13 cellular contexts compared by ENCODE assay signal in the genomic region with DNA sequence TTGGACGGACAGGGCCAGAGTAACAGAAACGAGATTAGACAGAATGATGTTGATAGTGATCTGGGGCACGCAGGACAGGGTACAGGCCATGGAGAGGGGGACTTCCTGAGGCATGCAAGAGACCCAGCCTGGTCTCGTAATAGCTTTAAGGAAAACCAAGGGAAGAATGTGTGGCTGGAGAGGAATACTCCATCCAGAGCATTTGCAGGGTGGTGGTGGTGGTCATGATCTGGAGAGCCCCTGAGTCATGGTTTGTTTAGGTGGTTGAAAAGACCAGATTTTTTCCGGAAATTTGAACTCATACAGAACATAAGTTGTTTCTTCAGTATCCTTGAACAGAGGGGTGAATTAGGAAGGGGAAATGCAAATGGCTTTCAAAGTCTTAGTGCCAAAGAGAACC.
"Had no signal": no experiment of that assay in that cellular context is flagged by ENCODE, and none has a peak within 500 bp of the region (broad histone marks: within the 10 kb centered on the region; RNA-seq: fewer than 3 reads in every experiment).

No MANE protein-coding gene starts in this region.

- H3K27ac ChIP-seq: left lung, prostate gland had no signal

- H3K4me3 Mint-ChIP-seq: activated CD8-positive, alpha-beta T cell treated with anti-CD3 and anti-CD28 coated beads for 36 hours; activated naive CD8-positive, alpha-beta T cell; naive thymus-derived CD8-positive, alpha-beta T cell; stimulated activated naive CD8-positive, alpha-beta T cell treated with anti-CD3 and anti-CD28 coated beads, Interleukin-15, Interleukin-2, amounts not matched to agents 100 ng/mL and 50 ng/mL, for 24 hours had no signal

- H3K4me1 Mint-ChIP-seq: naive thymus-derived CD8-positive, alpha-beta T cell had no signal

- H3K4me1 ChIP-seq: left lung, prostate gland had no signal

- H3K9me3 ChIP-seq: left lung, prostate gland, testis had no signal

- H3K27ac Mint-ChIP-seq: activated CD8-positive, alpha-beta T cell treated with anti-CD3 and anti-CD28 coated beads for 36 hours; activated naive CD8-positive, alpha-beta T cell; naive thymus-derived CD8-positive, alpha-beta T cell; stimulated activated naive CD8-positive, alpha-beta T cell treated with anti-CD3 and anti-CD28 coated beads, Interleukin-15, Interleukin-2, amounts not matched to agents 100 ng/mL and 50 ng/mL, for 24 hours had no signal

- H3K36me3 ChIP-seq: prostate gland had no signal

- H3K36me3 Mint-ChIP-seq: activated naive CD8-positive, alpha-beta T cell; naive thymus-derived CD8-positive, alpha-beta T cell had no signal

- H3K4me3 ChIP-seq: left lung, prostate gland, testis had no signal

- H3K9me3 Mint-ChIP-seq: activated CD8-positive, alpha-beta T cell treated with anti-CD3 and anti-CD28 coated beads for 36 hours; naive thymus-derived CD8-positive, alpha-beta T cell; stimulated activated naive CD8-positive, alpha-beta T cell treated with anti-CD3 and anti-CD28 coated beads, Interleukin-15, Interleukin-2, amounts not matched to agents 100 ng/mL and 50 ng/mL, for 24 hours had no signal

- DNase-seq: activated CD4-positive, alpha-beta T cell treated with anti-CD3 and anti-CD28 coated beads for 4 hours; activated CD8-positive, alpha-beta T cell treated with anti-CD3 and anti-CD28 coated beads for 36 hours; activated gamma-delta T cell treated with Interleukin-2 at 50 U/mL for 16 hours; activated T-cell treated with anti-CD3 and anti-CD28 coated beads, Interleukin-2, amount 50 U/mL, for 48 hours; left lung; mammary epithelial cell; naive thymus-derived CD8-positive, alpha-beta T cell; right cardiac atrium; T-helper 2 cell; testis had no signal

- H3K27me3 Mint-ChIP-seq: activated CD8-positive, alpha-beta T cell treated with anti-CD3 and anti-CD28 coated beads for 36 hours; activated naive CD8-positive, alpha-beta T cell; naive thymus-derived CD8-positive, alpha-beta T cell; stimulated activated naive CD8-positive, alpha-beta T cell treated with anti-CD3 and anti-CD28 coated beads, Interleukin-15, Interleukin-2, amounts not matched to agents 100 ng/mL and 50 ng/mL, for 24 hours had no signal

- H3K27me3 ChIP-seq: left lung, testis had no signal
